ENCODE assay signal across 1 cellular context in the genomic region with DNA sequence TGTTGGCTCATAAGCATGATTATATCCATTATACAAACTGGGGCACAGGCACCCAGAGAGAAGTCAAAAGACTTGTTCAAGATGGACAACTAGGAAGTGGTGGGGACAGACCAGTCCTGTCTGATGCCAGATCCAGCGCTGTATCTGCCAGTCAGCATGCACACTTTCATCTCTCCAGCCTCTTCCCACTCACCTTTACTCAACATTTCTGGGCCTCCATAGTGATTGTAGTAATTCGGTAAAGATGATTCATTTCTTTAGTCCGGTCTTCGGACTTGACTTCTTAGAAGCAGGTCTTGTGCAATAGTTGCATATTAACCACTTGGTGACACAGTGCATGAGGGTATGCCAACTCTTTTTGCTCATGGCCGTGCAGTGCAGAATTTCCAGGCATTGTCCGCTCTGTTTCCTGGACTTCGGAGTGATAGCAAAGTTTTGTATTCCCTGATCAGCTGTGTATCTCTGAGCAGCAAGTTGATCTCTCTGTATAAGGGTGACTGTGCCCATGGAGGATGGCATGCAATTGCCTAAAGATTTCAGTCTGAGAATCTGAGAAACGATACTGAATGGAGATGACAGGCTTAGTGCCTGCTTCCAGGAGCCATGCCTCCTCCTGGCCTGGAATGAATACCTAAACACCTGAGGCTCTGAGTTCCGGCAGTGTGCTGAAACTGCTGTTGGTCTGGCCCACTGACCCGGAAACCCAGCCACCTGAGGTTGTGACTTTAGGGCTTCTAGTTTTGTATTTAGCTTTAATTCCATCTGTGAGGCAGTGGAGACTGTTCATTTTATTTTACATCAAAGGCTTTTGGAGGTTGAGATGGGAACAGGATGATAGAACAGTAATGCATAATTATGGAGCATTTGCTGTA.
A peak's percentile ranks its signal among the peaks of the same experiment; 100 is the strongest.
TF ChIP-seq lines count a peak whose summit lies in the region.

No MANE protein-coding gene starts in this region.

TF ChIP-seq in HCT116, 20 proteins besides CTCF, POLR2A, EP300 and RAD21 (continued from another document):
- TF ChIP-seq, protein P1, sequence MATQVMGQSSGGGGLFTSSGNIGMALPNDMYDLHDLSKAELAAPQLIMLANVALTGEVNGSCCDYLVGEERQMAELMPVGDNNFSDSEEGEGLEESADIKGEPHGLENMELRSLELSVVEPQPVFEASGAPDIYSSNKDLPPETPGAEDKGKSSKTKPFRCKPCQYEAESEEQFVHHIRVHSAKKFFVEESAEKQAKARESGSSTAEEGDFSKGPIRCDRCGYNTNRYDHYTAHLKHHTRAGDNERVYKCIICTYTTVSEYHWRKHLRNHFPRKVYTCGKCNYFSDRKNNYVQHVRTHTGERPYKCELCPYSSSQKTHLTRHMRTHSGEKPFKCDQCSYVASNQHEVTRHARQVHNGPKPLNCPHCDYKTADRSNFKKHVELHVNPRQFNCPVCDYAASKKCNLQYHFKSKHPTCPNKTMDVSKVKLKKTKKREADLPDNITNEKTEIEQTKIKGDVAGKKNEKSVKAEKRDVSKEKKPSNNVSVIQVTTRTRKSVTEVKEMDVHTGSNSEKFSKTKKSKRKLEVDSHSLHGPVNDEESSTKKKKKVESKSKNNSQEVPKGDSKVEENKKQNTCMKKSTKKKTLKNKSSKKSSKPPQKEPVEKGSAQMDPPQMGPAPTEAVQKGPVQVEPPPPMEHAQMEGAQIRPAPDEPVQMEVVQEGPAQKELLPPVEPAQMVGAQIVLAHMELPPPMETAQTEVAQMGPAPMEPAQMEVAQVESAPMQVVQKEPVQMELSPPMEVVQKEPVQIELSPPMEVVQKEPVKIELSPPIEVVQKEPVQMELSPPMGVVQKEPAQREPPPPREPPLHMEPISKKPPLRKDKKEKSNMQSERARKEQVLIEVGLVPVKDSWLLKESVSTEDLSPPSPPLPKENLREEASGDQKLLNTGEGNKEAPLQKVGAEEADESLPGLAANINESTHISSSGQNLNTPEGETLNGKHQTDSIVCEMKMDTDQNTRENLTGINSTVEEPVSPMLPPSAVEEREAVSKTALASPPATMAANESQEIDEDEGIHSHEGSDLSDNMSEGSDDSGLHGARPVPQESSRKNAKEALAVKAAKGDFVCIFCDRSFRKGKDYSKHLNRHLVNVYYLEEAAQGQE (IDR thresholded peaks at IDR 0.05; ENCODE audit: low read depth), result no peak
- TF ChIP-seq SP1 (IDR thresholded peaks at IDR 0.05; ENCODE audit: low read depth), result peak; percentile 83
- peak; percentile 75 for TF ChIP-seq CBX3 (IDR thresholded peaks at IDR 0.05; ENCODE audit: low read depth)
- TF ChIP-seq ZNF274 (IDR thresholded peaks at IDR 0.05; ENCODE audit: low read depth, low read length), result no peak
- TF ChIP-seq ELF1 (IDR thresholded peaks at IDR 0.05; ENCODE audit: borderline replicate concordance, low read depth), result no peak
- no peak for TF ChIP-seq EGR1 (IDR thresholded peaks at IDR 0.05; ENCODE audit: low read depth)
- peak; percentile 42; the same call in 1 of the 2 replicates for TF ChIP-seq SRF (IDR thresholded peaks at IDR 0.05; ENCODE audit: low read depth)
- peak; percentile 17 for TF ChIP-seq TCF7L2 (IDR thresholded peaks at IDR 0.05; ENCODE audit: borderline replicate concordance, extremely low read depth, insufficient read depth, insufficient read length)
- TF ChIP-seq SIN3A (IDR thresholded peaks at IDR 0.05; ENCODE audit: low read depth), result peak; percentile 39; the same call in 1 of the 2 replicates
- TF ChIP-seq, protein P2, sequence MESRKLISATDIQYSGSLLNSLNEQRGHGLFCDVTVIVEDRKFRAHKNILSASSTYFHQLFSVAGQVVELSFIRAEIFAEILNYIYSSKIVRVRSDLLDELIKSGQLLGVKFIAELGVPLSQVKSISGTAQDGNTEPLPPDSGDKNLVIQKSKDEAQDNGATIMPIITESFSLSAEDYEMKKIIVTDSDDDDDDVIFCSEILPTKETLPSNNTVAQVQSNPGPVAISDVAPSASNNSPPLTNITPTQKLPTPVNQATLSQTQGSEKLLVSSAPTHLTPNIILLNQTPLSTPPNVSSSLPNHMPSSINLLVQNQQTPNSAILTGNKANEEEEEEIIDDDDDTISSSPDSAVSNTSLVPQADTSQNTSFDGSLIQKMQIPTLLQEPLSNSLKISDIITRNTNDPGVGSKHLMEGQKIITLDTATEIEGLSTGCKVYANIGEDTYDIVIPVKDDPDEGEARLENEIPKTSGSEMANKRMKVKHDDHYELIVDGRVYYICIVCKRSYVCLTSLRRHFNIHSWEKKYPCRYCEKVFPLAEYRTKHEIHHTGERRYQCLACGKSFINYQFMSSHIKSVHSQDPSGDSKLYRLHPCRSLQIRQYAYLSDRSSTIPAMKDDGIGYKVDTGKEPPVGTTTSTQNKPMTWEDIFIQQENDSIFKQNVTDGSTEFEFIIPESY (IDR thresholded peaks at IDR 0.05; ENCODE audit: extremely low read depth, insufficient replicate concordance, low read length), result no peak
- TF ChIP-seq JUND (IDR thresholded peaks at IDR 0.05), result peak; percentile 78
- TF ChIP-seq CEBPB (IDR thresholded peaks at IDR 0.05; ENCODE audit: low read depth), result peak; percentile 99
